13 cellular contexts compared by ENCODE assay signal in the genomic region with DNA sequence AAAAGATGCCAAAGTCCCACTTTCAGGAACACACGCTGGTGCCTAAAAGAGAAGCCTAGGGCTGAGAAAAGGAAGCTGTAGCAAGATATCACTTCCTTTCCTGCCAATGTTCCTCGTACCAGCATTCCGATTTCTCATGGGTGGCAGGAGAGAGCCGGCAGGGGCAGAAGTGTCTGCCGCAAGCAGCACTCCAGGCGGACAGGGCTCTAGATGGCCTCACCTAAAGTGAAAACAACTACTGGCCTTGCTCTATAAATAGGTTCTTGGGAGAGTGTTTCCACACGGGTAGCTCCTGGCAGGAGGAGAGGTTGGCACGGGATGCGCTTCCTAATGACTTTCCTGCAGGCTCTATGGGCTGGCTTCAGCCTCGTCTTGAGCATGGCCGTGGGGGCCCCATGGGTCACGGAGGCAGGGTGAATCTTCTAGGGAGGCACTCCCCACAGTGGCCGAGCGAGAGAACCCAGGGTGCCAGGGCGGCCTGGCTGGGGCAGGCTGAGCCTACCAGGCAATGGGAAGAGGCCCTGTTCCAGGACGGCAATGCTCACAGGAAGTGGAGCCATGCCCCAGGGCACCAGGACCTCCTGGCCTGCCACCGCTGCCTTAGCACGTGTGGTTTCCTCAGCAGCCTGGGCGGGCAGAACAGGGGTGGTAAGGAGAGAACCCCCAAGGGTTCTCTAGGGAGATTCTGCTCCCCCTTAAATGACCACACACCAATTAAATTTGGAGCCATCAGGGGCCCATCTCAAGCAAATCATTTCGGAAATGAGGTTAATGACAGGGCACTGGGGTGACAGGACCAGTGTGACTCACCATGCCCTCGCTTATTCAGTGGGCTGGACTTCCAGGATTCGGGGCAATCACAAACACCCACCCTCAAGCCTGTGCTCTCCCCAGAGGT. TPM values are rescaled to one million over a fixed set of nuclear protein-coding genes. Genes with fewer than 3 reads are reported as not detected.
DNase-seq lines count a peak whose midpoint lies in the region; ATAC-seq and TF ChIP-seq lines count a peak whose summit lies in the region.
"Had no signal": no experiment of that assay in that cellular context is flagged by ENCODE, and none has a peak within 500 bp of the region (broad histone marks: within the 10 kb centered on the region; RNA-seq: fewer than 3 reads in every experiment).

No MANE protein-coding gene starts in this region.

- no peak overlapping the region for H3K4me3 Mint-ChIP-seq in activated naive CD8-positive, alpha-beta T cell treated with anti-CD3 and anti-CD28 coated beads, Interleukin-2, amount 50 U/mL, for 24 hours
- H3K4me3 Mint-ChIP-seq in activated naive CD8-positive, alpha-beta T cell treated with anti-CD3 and anti-CD28 coated beads for 36 hours: no peak overlapping the region
- no peak overlapping the region for H3K4me3 Mint-ChIP-seq in neural crest cell

- H3K27ac Mint-ChIP-seq in activated naive CD8-positive, alpha-beta T cell treated with anti-CD3 and anti-CD28 coated beads, Interleukin-2, amount 50 U/mL, for 24 hours: no peak overlapping the region
- H3K27ac Mint-ChIP-seq in activated naive CD8-positive, alpha-beta T cell treated with anti-CD3 and anti-CD28 coated beads for 36 hours: no peak overlapping the region
- H3K27ac Mint-ChIP-seq in neural crest cell (ENCODE audit: unreplicated experiment): peak overlapping the region; percentile 57

- no peak for DNase-seq in activated naive CD8-positive, alpha-beta T cell treated with anti-CD3 and anti-CD28 coated beads, Interleukin-2, amount 50 U/mL, for 24 hours
- DNase-seq in activated naive CD8-positive, alpha-beta T cell treated with anti-CD3 and anti-CD28 coated beads for 36 hours: no peak
- DNase-seq in esophagus squamous epithelium (lab: John Stamatoyannopoulos, UW) (no peak), neural crest cell (ENCODE audit: low read depth, low spot score) (no peak), vagina (ENCODE audit: extremely low spot score in 2 of 2) (no peak), GF-D8 (lab: John Stamatoyannopoulos, UW) (no peak)
- DNase-seq in activated CD4-positive, alpha-beta T cell treated with anti-CD3 and anti-CD28 coated beads for 1 hour: no peak
- DNase-seq: ACHN; activated gamma-delta T cell treated with Interleukin-2 at 50 U/mL for 16 hours; effector CD4-positive, alpha-beta T cell; stimulated activated CD4-positive, alpha-beta T cell treated with anti-CD3 and anti-CD28 coated beads, Interleukin-4, amount 100 ng/mL, for 1 hour; trophoblast cell had no signal

- TF ChIP-seq CTCF in esophagus squamous epithelium (IDR thresholded peaks at IDR 0.05) (no peak), neural crest cell (conservative IDR thresholded peaks at IDR 0.05) (no peak), vagina (IDR thresholded peaks at IDR 0.05) (no peak)

- peak; percentile 41 for ATAC-seq in activated naive CD8-positive, alpha-beta T cell treated with anti-CD3 and anti-CD28 coated beads, Interleukin-2, amount 50 U/mL, for 24 hours
- ATAC-seq in HG02884 (IDR thresholded peaks at IDR 0.05; ENCODE audit: unreplicated experiment): no peak

- H3K36me3 ChIP-seq in esophagus squamous epithelium (no peaks in the 10 kb centered on the region), vagina (no peaks in the 10 kb centered on the region)

- peaks cover 13% of the 10 kb centered on the region for H3K4me1 Mint-ChIP-seq in activated naive CD8-positive, alpha-beta T cell treated with anti-CD3 and anti-CD28 coated beads, Interleukin-2, amount 50 U/mL, for 24 hours
- H3K4me1 Mint-ChIP-seq in activated naive CD8-positive, alpha-beta T cell treated with anti-CD3 and anti-CD28 coated beads for 36 hours: peaks cover 9% of the 10 kb centered on the region
- H3K4me1 Mint-ChIP-seq in neural crest cell: peaks cover 10% of the 10 kb centered on the region

- H3K27ac ChIP-seq in esophagus squamous epithelium: peak overlapping the region; percentile 30 to 71 (median 60)
- peak overlapping the region; percentile 57 for H3K27ac ChIP-seq in vagina

- TF ChIP-seq POLR2A in esophagus squamous epithelium (IDR thresholded peaks at IDR 0.05) (no peak), vagina (IDR thresholded peaks at IDR 0.05) (no peak)

- H3K4me3 ChIP-seq in esophagus squamous epithelium (no peak overlapping the region), vagina (no peak overlapping the region)

- H3K9me3 Mint-ChIP-seq in activated naive CD8-positive, alpha-beta T cell treated with anti-CD3 and anti-CD28 coated beads, Interleukin-2, amount 50 U/mL, for 24 hours: no peaks in the 10 kb centered on the region
- H3K9me3 Mint-ChIP-seq in activated naive CD8-positive, alpha-beta T cell treated with anti-CD3 and anti-CD28 coated beads for 36 hours: no peaks in the 10 kb centered on the region
- H3K9me3 Mint-ChIP-seq in neural crest cell: no peaks in the 10 kb centered on the region

- H3K27me3 ChIP-seq in esophagus squamous epithelium (no peaks in the 10 kb centered on the region), vagina (no peaks in the 10 kb centered on the region)

- 50 to 71% methylated on average over 16 to 17 of the region's 22 CpGs for WGBS in esophagus squamous epithelium, 2 donors

- no peaks in the 10 kb centered on the region for H3K36me3 Mint-ChIP-seq in activated naive CD8-positive, alpha-beta T cell treated with anti-CD3 and anti-CD28 coated beads, Interleukin-2, amount 50 U/mL, for 24 hours (ENCODE audit: low read depth)
- H3K36me3 Mint-ChIP-seq in activated naive CD8-positive, alpha-beta T cell treated with anti-CD3 and anti-CD28 coated beads for 36 hours: peaks cover 2% of the 10 kb centered on the region
- no peaks in the 10 kb centered on the region for H3K36me3 Mint-ChIP-seq in neural crest cell (ENCODE audit: low read depth)

- intact Hi-C loops in esophagus squamous epithelium (cut with DNase I): no loop called here
- intact Hi-C loops in vagina (cut with DNase I): no loop called here

- peaks cover 27 to 62% (median 27%) of the 10 kb centered on the region in 3 donors for H3K4me1 ChIP-seq in esophagus squamous epithelium
- H3K4me1 ChIP-seq in vagina: peaks cover 59% of the 10 kb centered on the region

- H3K27me3 Mint-ChIP-seq in activated naive CD8-positive, alpha-beta T cell treated with anti-CD3 and anti-CD28 coated beads, Interleukin-2, amount 50 U/mL, for 24 hours: no peaks in the 10 kb centered on the region
- no peaks in the 10 kb centered on the region for H3K27me3 Mint-ChIP-seq in activated naive CD8-positive, alpha-beta T cell treated with anti-CD3 and anti-CD28 coated beads for 36 hours
- no peaks in the 10 kb centered on the region for H3K27me3 Mint-ChIP-seq in neural crest cell (ENCODE audit: low read depth)

- no peaks in the 10 kb centered on the region for H3K9me3 ChIP-seq in esophagus squamous epithelium
- no peaks in the 10 kb centered on the region for H3K9me3 ChIP-seq in vagina

RNA-seq across cellular contexts. Expression of a gene that starts 14.6 kb away (rescaled TPM):
- 10 to 100 TPM; 21.7 to 22.0 TPM for total RNA-seq in activated naive CD8-positive, alpha-beta T cell treated with anti-CD3 and anti-CD28 coated beads for 36 hours
- total RNA-seq in esophagus squamous epithelium: 100 to 1,000 TPM in 1 of 4 donors, 10 to 100 TPM in 3; 49.3 to 105 (median 62.1) TPM
- total RNA-seq in neural crest cell: 24.2 and 24.3 TPM in 2 replicates
- 59.9 TPM for total RNA-seq in vagina
